In genomic region chr2:241507430-241508239, GRCh38 we compare ENCODE assay signal across 8 cellular contexts. TPM values are rescaled to one million over a fixed set of nuclear protein-coding genes. Genes with fewer than 3 reads are reported as not detected.
DNase-seq lines count a peak whose midpoint lies in the region; ATAC-seq, FAIRE-seq and TF ChIP-seq lines count a peak whose summit lies in the region.

No MANE protein-coding gene starts in this region.

- POLR2A ChIA-PET in AG04450 (lab: Yijun Ruan, JAX) = interaction anchor here (0.6 to 0.9 kb wide), 2 partner anchors 9 to 66 kb away, joined by 3 to 4 read pairs; no protein-coding TSS in a partner anchor

- peak overlapping the region; percentile 98 for H3K4me3 Mint-ChIP-seq in astrocyte (ENCODE audit: unreplicated experiment)

- H3K36me3 Mint-ChIP-seq in astrocyte (ENCODE audit: low read depth, unreplicated experiment) = peaks cover 12% of the 10 kb centered on the region

- H3K4me2 ChIP-seq in astrocyte (ENCODE audit: low read length) (peak overlapping the region; percentile 95), smooth muscle cell (peak overlapping the region; percentile 95)

- peak overlapping the region; percentile 94 for H3K27ac Mint-ChIP-seq in astrocyte (ENCODE audit: unreplicated experiment)

- H3K4me3 ChIP-seq in AG04450 (ENCODE audit: low read depth, low read length) (peak overlapping the region; percentile 79), astrocyte (ENCODE audit: insufficient read depth, low read depth, low read length) (peak overlapping the region; percentile 83), iPS-11a (ENCODE audit: low read depth, low read length) (peak overlapping the region; percentile 81), smooth muscle cell (peak overlapping the region; percentile 100)

- no peak for FAIRE-seq in GM18507 (lab: Jason Lieb, UNC)
- FAIRE-seq in astrocyte (lab: Jason Lieb, UNC) = no peak

- TF ChIP-seq CTCF in AG04450 (IDR thresholded peaks at IDR 0.05; ENCODE audit: low read depth, low read length) (peak; percentile 24; the same call in 1 of the 2 replicates), astrocyte (IDR thresholded peaks at IDR 0.05; ENCODE audit: insufficient read depth, low read depth, low read length) (no peak), smooth muscle cell (IDR thresholded peaks at IDR 0.05; ENCODE audit: borderline replicate concordance, insufficient read depth, poor library complexity, severe bottlenecking) (peak; percentile 13)

- H3K9me3 ChIP-seq in AG04450 (ENCODE audit: control insufficient read depth, insufficient read depth, low read length) (peaks cover 5% of the 10 kb centered on the region; the same call in 1 of the 2 replicates), astrocyte (ENCODE audit: insufficient read depth, low read depth, low read length) (no peaks in the 10 kb centered on the region), smooth muscle cell (replicated peaks; ENCODE audit: low read depth) (no peaks in the 10 kb centered on the region)

- peaks cover 15% of the 10 kb centered on the region for H3K4me1 ChIP-seq in astrocyte (ENCODE audit: insufficient read depth, low read length)
- peaks cover 23% of the 10 kb centered on the region for H3K4me1 ChIP-seq in smooth muscle cell (ENCODE audit: low read depth)

- peaks cover 19% of the 10 kb centered on the region for H3K4me1 Mint-ChIP-seq in astrocyte (ENCODE audit: low read depth, unreplicated experiment)

- CTCF ChIA-PET in AG04450 (lab: Charles Lee) = interaction anchor here (0.6 to 1.3 kb wide), 3 partner anchors 103 to 194 kb away, joined by 3 read pairs; no protein-coding TSS in a partner anchor

- H3K79me2 ChIP-seq in astrocyte (ENCODE audit: insufficient read depth, low read length) = peaks cover 50% of the 10 kb centered on the region
- peaks cover 57% of the 10 kb centered on the region for H3K79me2 ChIP-seq in smooth muscle cell (ENCODE audit: low read depth)

- H3K27me3 Mint-ChIP-seq in astrocyte (ENCODE audit: low read depth, unreplicated experiment) = no peaks in the 10 kb centered on the region

- peak; percentile 7 for ATAC-seq in HG03039 (IDR thresholded peaks at IDR 0.05; ENCODE audit: unreplicated experiment)

- peaks cover 4% of the 10 kb centered on the region for H3K9me3 Mint-ChIP-seq in astrocyte (ENCODE audit: unreplicated experiment)

- H3K27me3 ChIP-seq in AG04450 (ENCODE audit: control insufficient read depth, insufficient read depth, low read length) = no peaks in the 10 kb centered on the region
- no peaks in the 10 kb centered on the region for H3K27me3 ChIP-seq in astrocyte (ENCODE audit: insufficient read depth, low read length)
- H3K27me3 ChIP-seq in smooth muscle cell (ENCODE audit: low read depth) = no peaks in the 10 kb centered on the region

- H2AFZ ChIP-seq in astrocyte (ENCODE audit: low read depth, low read length) (peak overlapping the region; percentile 13), smooth muscle cell (ENCODE audit: low read depth) (no peak overlapping the region)

- no peaks in the 10 kb centered on the region for H3F3A ChIP-seq in smooth muscle cell (ENCODE audit: low read depth)

- H3K27ac ChIP-seq in AG04450 (ENCODE audit: low read depth, low read length) (no peak overlapping the region), astrocyte (ENCODE audit: low read depth, low read length) (peak overlapping the region; percentile 19), smooth muscle cell (ENCODE audit: low read depth) (peak overlapping the region; percentile 72)

- DNase-seq in AG04450 (ENCODE audit: low read depth, low spot score) = no peak
- DNase-seq in GM18507 (ENCODE audit: extremely low spot score, insufficient read length, low read depth) = peak; percentile 39
- DNase-seq in RPMI8226 = peak; percentile 53
- DNase-seq in astrocyte (ENCODE audit: low read depth) = no peak
- peak; percentile 72 for DNase-seq in smooth muscle cell (lab: John Stamatoyannopoulos, UW; ENCODE audit: unreplicated experiment)
- no peak for DNase-seq in NCI-H1048 (lab: John Stamatoyannopoulos, UW)

- peak overlapping the region; percentile 85 for H3K9ac ChIP-seq in astrocyte (ENCODE audit: low read length)
- peak overlapping the region; percentile 75 for H3K9ac ChIP-seq in smooth muscle cell (ENCODE audit: low read depth)

- H4K20me1 ChIP-seq in astrocyte (ENCODE audit: insufficient read depth, low read length) (peaks cover 48% of the 10 kb centered on the region), smooth muscle cell (ENCODE audit: low read depth) (peaks cover 52% of the 10 kb centered on the region)

- H3K36me3 ChIP-seq in astrocyte (ENCODE audit: insufficient read depth, low read length) (no peaks in the 10 kb centered on the region), smooth muscle cell (ENCODE audit: low read depth) (no peaks in the 10 kb centered on the region)

- WGBS in smooth muscle cell (ENCODE audit: low lambda C conversion rate) = under 1% methylated on average over 59 of the region's 67 CpGs

RNA-seq across cellular contexts. Expression of gene STK25, which starts 0.7 kb away (rescaled TPM):
- polyA plus RNA-seq in AG04450 (2011; rRNA removed) (216 and 302 TPM in 2 replicates), smooth muscle cell (200 and 201 TPM in 2 replicates)
- 247 and 292 TPM in 2 replicates for polyA minus RNA-seq in AG04450 (2011; rRNA and poly(A)+ RNA removed)
- total RNA-seq in astrocyte (185 and 211 TPM in 2 replicates), smooth muscle cell (202 and 212 TPM in 2 replicates)

RNA-seq across cellular contexts. Expression of gene BOK, which starts 50.9 kb away (rescaled TPM):
- 18.6 and 28.0 TPM in 2 replicates for polyA plus RNA-seq in AG04450 (2011; rRNA removed)
- 18.2 and 19.4 TPM in 2 replicates for polyA minus RNA-seq in AG04450 (2011; rRNA and poly(A)+ RNA removed)
- 64.2 and 64.9 TPM in 2 replicates for total RNA-seq in astrocyte
- 33.5 and 34.9 TPM in 2 replicates for total RNA-seq in smooth muscle cell
- 40.8 and 50.7 TPM in 2 replicates for polyA plus RNA-seq in smooth muscle cell

Comparison
In these comparisons a context has a peak if more than half of its experiments do, and no peak if none do; other contexts are left out.
1. DNase-seq: peak in GM18507 (single experiment), RPMI8226 (single experiment) and smooth muscle cell (single experiment); none in AG04450 (single experiment), astrocyte (single experiment) and NCI-H1048 (single experiment).
2. Peak in every context shown above with its lines, with median percentiles within 50 percentile points of each other: H3K4me3 ChIP-seq.